Comparison of ENCODE assay signal across 1 cellular context in genomic region chr15:45550436-45550835, GRCh38.
TF ChIP-seq lines count a peak whose summit lies in the region.

No MANE protein-coding gene starts in this region.

TF ChIP-seq in WTC11, 78 proteins besides CTCF, POLR2A, EP300 and RAD21 (continued from another document):
- no peak for TF ChIP-seq ARID4B (CRISPR knock-in tag; IDR thresholded peaks at IDR 0.05; ENCODE audit: borderline replicate concordance)
TF ChIP-seq in WTC11: peak in this region for 0.
